ENCODE assay signal across 8 cellular contexts in genomic region chr1:114669562-114670082, GRCh38. TPM values are rescaled to one million over a fixed set of nuclear protein-coding genes. Genes with fewer than 3 reads are reported as not detected.
DNase-seq lines count a peak whose midpoint lies in the region; ATAC-seq and TF ChIP-seq lines count a peak whose summit lies in the region.

Gene DENND2C, minus strand, starts transcription at chr1:114670049. Its CDS starts 44,065 bp downstream, at chr1:114625984.

- no peak; the same call in 1 of the 2 replicates for TF ChIP-seq RAD21 in Ishikawa (IDR thresholded peaks at IDR 0.05; ENCODE audit: low read depth)

- no peaks in the 10 kb centered on the region for H3K9me3 ChIP-seq in mesodermal cell (ENCODE audit: control insufficient read depth, low read length)
- no peaks in the 10 kb centered on the region for H3K9me3 ChIP-seq in vagina

- peak within 1 kb of the TSS; percentile 87 for H3K27ac Mint-ChIP-seq in chondrocyte (ENCODE audit: unreplicated experiment)

- H3K36me3 Mint-ChIP-seq in chondrocyte (ENCODE audit: low read depth): peaks cover 2% of the 10 kb centered on the region

- H3K27me3 ChIP-seq in vagina: no peaks in the 10 kb centered on the region

- ATAC-seq in GM18502 (IDR thresholded peaks at IDR 0.05; ENCODE audit: poor library complexity, unreplicated experiment): peak; percentile 72
- peak; percentile 48 for ATAC-seq in GM21737 (IDR thresholded peaks at IDR 0.05; ENCODE audit: unreplicated experiment)

- H3K4me1 Mint-ChIP-seq in chondrocyte (ENCODE audit: low read depth): peaks cover 13% of the 10 kb centered on the region

- peaks cover 9% of the 10 kb centered on the region for H3K27me3 Mint-ChIP-seq in chondrocyte (ENCODE audit: low read depth)

- TF ChIP-seq POLR2A in vagina (IDR thresholded peaks at IDR 0.05): peak in 1 of 2 donors; percentile 34

- H3K36me3 ChIP-seq in mesodermal cell (ENCODE audit: control insufficient read depth, insufficient read depth, low read length) (no peaks in the 10 kb centered on the region), vagina (no peaks in the 10 kb centered on the region)

- H3K4me1 ChIP-seq in mesodermal cell (ENCODE audit: control insufficient read depth, insufficient read depth, low read length, poor library complexity, severe bottlenecking) (no peaks in the 10 kb centered on the region), vagina (peaks cover 11% of the 10 kb centered on the region)

- TF ChIP-seq EP300 in Ishikawa (IDR thresholded peaks at IDR 0.05; ENCODE audit: borderline replicate concordance): no peak

- no peak within 1 kb of the TSS for H3K27ac ChIP-seq in mesodermal cell (ENCODE audit: low read depth, low read length, severe bottlenecking)
- peak within 1 kb of the TSS; percentile 92 for H3K27ac ChIP-seq in vagina

- peak within 1 kb of the TSS; percentile 55 for H3K4me3 ChIP-seq in mesodermal cell (ENCODE audit: extremely low read depth, insufficient read depth, low read length, poor library complexity, severe bottlenecking)
- peak within 1 kb of the TSS; percentile 82 to 89 for H3K4me3 ChIP-seq in vagina

- WGBS in mesodermal cell (ENCODE audit: insufficient coverage in 2 of 2), 2 experiments: 0 to 1% methylated on average over 37 to 48 of the region's 50 CpGs

- H3K4me3 Mint-ChIP-seq in chondrocyte (ENCODE audit: unreplicated experiment): peak within 1 kb of the TSS; percentile 89

- DNase-seq in chondrocyte (ENCODE audit: low spot score) (peak; percentile 94), vagina (ENCODE audit: extremely low spot score in 2 of 2) (no peak), NCI-H2029 treated with DMSO at 0.1 percent for 48 hours (lab: John Stamatoyannopoulos, UW) (no peak)
- DNase-seq in stimulated activated CD4-positive, alpha-beta T cell treated with anti-CD3 and anti-CD28 coated beads, Interleukin-4, amount 100 ng/mL, for 1 hour: no peak

- H3K9me3 Mint-ChIP-seq in chondrocyte (ENCODE audit: low read depth): no peaks in the 10 kb centered on the region

- intact Hi-C loops in vagina (cut with DNase I): no loop called here

- TF ChIP-seq CTCF in chondrocyte (IDR thresholded peaks at IDR 0.05) (no peak), vagina (IDR thresholded peaks at IDR 0.05) (no peak)

TF ChIP-seq in Ishikawa, 13 proteins besides CTCF, POLR2A, EP300 and RAD21:
- TF ChIP-seq NFIC (IDR thresholded peaks at IDR 0.05): 0 out of 2 replicates have a peak, but pooled peaks have one; percentile 5
- TF ChIP-seq MAX (IDR thresholded peaks at IDR 0.05): peak; percentile 68
- 0 out of 2 replicates have a peak, but pooled peaks have one; percentile 27 for TF ChIP-seq YY1 (IDR thresholded peaks at IDR 0.05; ENCODE audit: low read depth)
- TF ChIP-seq REST (IDR thresholded peaks at IDR 0.05; ENCODE audit: low read depth): no peak
- peak; percentile 92 for TF ChIP-seq EGR1 (IDR thresholded peaks at IDR 0.05)
- TF ChIP-seq ZBTB7A (IDR thresholded peaks at IDR 0.05; ENCODE audit: low read depth): peak; percentile 89
- TF ChIP-seq CEBPB (IDR thresholded peaks at IDR 0.05): no peak

RNA-seq across cellular contexts. Expression of gene DENND2C, which starts in this region (rescaled TPM):
- total RNA-seq in chondrocyte (3.0 to 3.8 TPM (median 3.3 TPM) in 3 replicates), vagina (25.5 TPM)
- 1.4 TPM for polyA plus RNA-seq in mesodermal cell (2013, experiment 1 of 2)
- 1.4 TPM for polyA plus RNA-seq in mesodermal cell (2013, experiment 2 of 2)
